8 cellular contexts compared by ENCODE assay signal in the genomic region with DNA sequence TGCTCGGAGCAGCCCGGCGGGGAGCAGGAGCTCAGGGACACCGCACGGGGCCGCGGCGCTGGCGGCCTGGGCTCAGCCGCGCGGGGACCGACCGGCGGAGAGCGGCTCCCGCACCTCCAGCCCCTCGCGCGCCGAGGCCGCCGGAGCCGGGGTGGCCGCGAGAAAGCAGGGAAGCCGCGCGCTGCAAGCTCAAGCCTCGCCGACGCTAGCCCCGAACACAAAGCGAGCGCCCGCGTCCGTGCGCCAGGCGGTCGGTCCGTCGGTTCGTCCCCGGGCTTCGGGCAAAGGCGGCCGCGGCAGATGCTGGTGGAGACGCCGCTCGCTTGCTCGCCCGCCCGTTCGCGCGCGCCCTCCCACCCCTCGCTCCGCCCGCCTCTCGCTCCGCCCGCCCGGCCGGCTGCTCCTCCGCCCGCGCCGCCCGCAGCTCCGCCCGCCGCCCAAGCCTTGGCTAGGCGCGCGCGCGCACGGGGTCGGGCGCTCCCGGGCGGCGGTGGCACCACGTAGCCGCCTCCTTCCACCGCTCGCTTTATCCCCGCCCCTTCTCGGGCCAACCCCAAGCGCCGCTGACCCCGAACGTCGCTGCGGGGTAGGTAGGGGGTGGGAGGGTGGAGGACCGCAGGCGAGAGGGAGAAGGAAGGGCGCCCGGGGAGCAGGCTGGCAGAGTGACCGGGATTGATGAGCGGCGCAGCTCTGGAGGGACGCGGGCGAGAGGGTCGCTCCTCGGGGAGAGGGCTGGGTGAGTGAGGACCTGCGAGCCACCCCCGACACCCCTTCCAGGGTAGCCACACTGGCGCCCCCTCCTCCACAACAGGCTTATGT. TPM values are rescaled to one million over a fixed set of nuclear protein-coding genes. Genes with fewer than 3 reads are reported as not detected.
DNase-seq lines count a peak whose midpoint lies in the region; ATAC-seq and TF ChIP-seq lines count a peak whose summit lies in the region.

A gene (minus strand): TSS at position 325 of the 819 bp plus-strand sequence.

- H3K36me3 ChIP-seq in IMR-90 (ENCODE audit: control insufficient read depth, insufficient read depth, low read length) (no peaks in the 10 kb centered on the region), SK-N-MC (ENCODE audit: insufficient read depth, low read length) (no peaks in the 10 kb centered on the region), neuron (ENCODE audit: insufficient read depth, low read length) (no peaks in the 10 kb centered on the region), stomach smooth muscle (ENCODE audit: control insufficient read depth in 2 of 2, insufficient read depth in 2 of 2, low read length in 2 of 2) (no peaks in the 10 kb centered on the region)

- peak; percentile 13; the same call in 1 of the 2 replicates for TF ChIP-seq RAD21 in IMR-90 (IDR thresholded peaks at IDR 0.05; ENCODE audit: low read length)

- peak within 1 kb of the TSS; percentile 64 for H3K56ac ChIP-seq in IMR-90 (ENCODE audit: extremely low read depth, insufficient read depth, low read length)

- no peak; the same call in 1 of the 2 replicates for TF ChIP-seq POLR2A in IMR-90 (IDR thresholded peaks at IDR 0.05; ENCODE audit: low read depth, low read length)

- ATAC-seq in GM21529 (IDR thresholded peaks at IDR 0.05; ENCODE audit: unreplicated experiment) (peak; percentile 66), IMR-90 (ENCODE audit: low read depth) (peak; percentile 86)

- dilution Hi-C loops in IMR-90 (cut with HindIII; ENCODE audit: low sequenced_read_pairs, unreplicated experiment): no loop called here

- peak within 1 kb of the TSS; percentile 91 for H3K4me2 ChIP-seq in IMR-90 (ENCODE audit: low read depth, low read length)

- peak within 1 kb of the TSS; percentile 60 for H4K91ac ChIP-seq in IMR-90 (ENCODE audit: insufficient read depth, low read depth, low read length)

- peak within 1 kb of the TSS; percentile 91 for H3K18ac ChIP-seq in IMR-90 (ENCODE audit: low read depth, low read length)

- peak within 1 kb of the TSS; percentile 82 for H3K14ac ChIP-seq in IMR-90 (replicated peaks; ENCODE audit: low read depth, low read length)

- peaks cover 8% of the 10 kb centered on the region; the same call in 1 of the 2 replicates for H4K20me1 ChIP-seq in IMR-90 (ENCODE audit: insufficient read depth, low read length)

- peak within 1 kb of the TSS; percentile 88 for H4K5ac ChIP-seq in IMR-90 (ENCODE audit: low read depth, low read length)

- H2BK20ac ChIP-seq in IMR-90 (ENCODE audit: low read depth, low read length): peak within 1 kb of the TSS; percentile 89

- POLR2A ChIA-PET in IMR-90 (lab: Charles Lee; ENCODE audit: unreplicated experiment): no interaction called here

- peaks cover 7% of the 10 kb centered on the region for H3K9me1 ChIP-seq in IMR-90 (ENCODE audit: insufficient read depth, low read length)

- no peak; the same call in 1 of the 2 replicates for TF ChIP-seq CTCF in IMR-90 (conservative IDR thresholded peaks at IDR 0.05; ENCODE audit: low read depth, low read length)

- H2BK5ac ChIP-seq in IMR-90 (ENCODE audit: low read depth, low read length, poor library complexity, severe bottlenecking): peak within 1 kb of the TSS; percentile 81

- H3K9me3 ChIP-seq in IMR-90 (ENCODE audit: control insufficient read depth, insufficient read depth, low read length): no peaks in the 10 kb centered on the region
- H3K9me3 ChIP-seq in SK-N-MC (ENCODE audit: low read depth, low read length): no peaks in the 10 kb centered on the region
- H3K9me3 ChIP-seq in neuron (ENCODE audit: low read length): no peaks in the 10 kb centered on the region
- no peaks in the 10 kb centered on the region for H3K9me3 ChIP-seq in stomach smooth muscle (ENCODE audit: control insufficient read depth in 2 of 2, low read length in 2 of 2)

- intact Hi-C loops in IMR-90 (cut with micrococcal nuclease): loop anchor here (5.0 to 10.0 kb wide), 6 partner anchors 111 to 804 kb away; a partner anchor contains a TSS

- peak within 1 kb of the TSS; percentile 75 for H2BK15ac ChIP-seq in IMR-90 (ENCODE audit: low read depth, low read length)

- H2AFZ ChIP-seq in IMR-90 (replicated peaks; ENCODE audit: low read length, poor library complexity): peak within 1 kb of the TSS; percentile 96
- peak within 1 kb of the TSS; percentile 91 for H2AFZ ChIP-seq in neuron (ENCODE audit: low read depth, low read length)

- peak within 1 kb of the TSS; percentile 99 for H2AK9ac ChIP-seq in IMR-90 (replicated peaks; ENCODE audit: low read depth, low read length, poor library complexity)

- H3K4ac ChIP-seq in IMR-90 (ENCODE audit: low read depth, low read length): peak within 1 kb of the TSS; percentile 97

- CTCF ChIA-PET in IMR-90 (lab: Yijun Ruan, JAX): interaction anchor here (0.6 to 1.1 kb wide), 2 partner anchors 18 to 727 kb away, joined by 3 read pairs; no protein-coding TSS in a partner anchor

- H3K79me1 ChIP-seq in IMR-90 (ENCODE audit: low read depth in 1 of 2, low read length in 2 of 2): peaks cover 6 to 49% of the 10 kb centered on the region in 2 experiments; a peak in 3 of 4 replicates

- H3K4me1 ChIP-seq in IMR-90 (ENCODE audit: control insufficient read depth, insufficient read depth, low read length) (peaks cover 23% of the 10 kb centered on the region), neuron (ENCODE audit: insufficient read depth, low read length) (peaks cover 11% of the 10 kb centered on the region), stomach smooth muscle (ENCODE audit: control insufficient read depth, insufficient read depth, low read length) (peaks cover 18% of the 10 kb centered on the region)

- H3K27me3 ChIP-seq in IMR-90 (ENCODE audit: control insufficient read depth, insufficient read depth, low read length) (no peaks in the 10 kb centered on the region), neuron (ENCODE audit: insufficient read depth, low read length) (no peaks in the 10 kb centered on the region), stomach smooth muscle (ENCODE audit: control insufficient read depth in 1 of 2, insufficient read depth in 2 of 2, low read length in 2 of 2) (no peaks in the 10 kb centered on the region)

- H3K23ac ChIP-seq in IMR-90 (ENCODE audit: low read depth, low read length): peak within 1 kb of the TSS; percentile 96

- peak within 1 kb of the TSS; percentile 26 to 90 for H4K8ac ChIP-seq in IMR-90 (ENCODE audit: low read depth in 2 of 2, low read length in 2 of 2)

- peak within 1 kb of the TSS; percentile 95 for H2AK5ac ChIP-seq in IMR-90 (ENCODE audit: low read depth, low read length)

- BruUV-seq in IMR-90 (replicated peaks; lab: Mats Ljungman, UMichigan): no TSS peak

- peak within 1 kb of the TSS; percentile 94 for H3K27ac ChIP-seq in IMR-90 (ENCODE audit: insufficient read depth, low read length)
- H3K27ac ChIP-seq in SK-N-MC: no peak within 1 kb of the TSS
- peak within 1 kb of the TSS; percentile 19 for H3K27ac ChIP-seq in stomach smooth muscle (ENCODE audit: low read length)

- H3K4me3 ChIP-seq in IMR-90 (ENCODE audit: insufficient read depth, low read depth, low read length): peak within 1 kb of the TSS; percentile 64
- H3K4me3 ChIP-seq in SK-N-MC: peak within 1 kb of the TSS; percentile 84
- peak within 1 kb of the TSS; percentile 53 for H3K4me3 ChIP-seq in neuron (ENCODE audit: low read length)
- peak within 1 kb of the TSS; percentile 86 to 91 for H3K4me3 ChIP-seq in stomach smooth muscle (ENCODE audit: low read length in 2 of 2)

- in situ Hi-C loops in IMR-90 (cut with MboI; ENCODE audit: low sequenced_read_pairs): loop anchor here (5.0 to 25.0 kb wide), 4 partner anchors 191 to 496 kb away; a partner anchor contains a TSS

- H3K9ac ChIP-seq in IMR-90 (ENCODE audit: low read depth, low read length): peak within 1 kb of the TSS; percentile 93
- H3K9ac ChIP-seq in SK-N-MC (ENCODE audit: insufficient read length): peak within 1 kb of the TSS; percentile 67
- peak within 1 kb of the TSS; percentile 75 to 76 for H3K9ac ChIP-seq in stomach smooth muscle (ENCODE audit: low read length in 2 of 2)

- DNase-seq in DMS114 treated with DMSO at 0.1 percent for 48 hours (lab: John Stamatoyannopoulos, UW; ENCODE audit: unreplicated experiment): peak; percentile 12
- DNase-seq in IMR-90: peak; percentile 67
- DNase-seq in SK-N-MC (ENCODE audit: low read depth, low spot score): no peak
- DNase-seq in activated naive CD4-positive, alpha-beta T cell (lab: John Stamatoyannopoulos, UW): peak; percentile 46 to 81 (median 52)
- peak; percentile 49 for DNase-seq in foreskin melanocyte

- 0% methylated on average over 27 of the region's 113 CpGs; no CpG with 5 or more reads in 1 of the 2 experiments for WGBS in IMR-90 (ENCODE audit: extremely low coverage in 2 of 2, insufficient read length in 1 of 2), 2 experiments

- H2BK120ac ChIP-seq in IMR-90 (ENCODE audit: low read depth, low read length): peak within 1 kb of the TSS; percentile 89

TF ChIP-seq in IMR-90, 13 proteins besides CTCF, POLR2A, EP300 and RAD21:
- peak; percentile 68; the same call in 1 of the 2 replicates for TF ChIP-seq MXI1 (IDR thresholded peaks at IDR 0.05; ENCODE audit: borderline replicate concordance, low read depth, low read length)
- TF ChIP-seq CEBPB (IDR thresholded peaks at IDR 0.05; ENCODE audit: low read depth, low read length): no peak
- no peak for TF ChIP-seq FOS (IDR thresholded peaks at IDR 0.05; ENCODE audit: low read depth, low read length)
- peak; percentile 55; the same call in 1 of the 2 replicates for TF ChIP-seq MAZ (IDR thresholded peaks at IDR 0.05; ENCODE audit: borderline replicate concordance, low read depth, low read length)
- no peak for TF ChIP-seq NFE2L2 (IDR thresholded peaks at IDR 0.05; ENCODE audit: low read depth, low read length)

RNA-seq across cellular contexts. Expression of the gene that starts here (rescaled TPM):
- 79.6 and 88.3 TPM in 2 replicates for total RNA-seq in IMR-90 (2012; rRNA removed)
- polyA plus RNA-seq in IMR-90 (2012; rRNA removed): 58.2 and 64.8 TPM in 2 replicates
- polyA plus RNA-seq in IMR-90 (2012; cell fraction: cytosol; rRNA removed): 36.9 and 41.6 TPM in 2 replicates
- 21.8 and 70.0 TPM in 2 replicates for polyA plus RNA-seq in IMR-90 (2012; cell fraction: nucleus; rRNA removed; ENCODE audit: low replicate concordance)
